20 cellular contexts compared by ENCODE assay signal in the genomic region with DNA sequence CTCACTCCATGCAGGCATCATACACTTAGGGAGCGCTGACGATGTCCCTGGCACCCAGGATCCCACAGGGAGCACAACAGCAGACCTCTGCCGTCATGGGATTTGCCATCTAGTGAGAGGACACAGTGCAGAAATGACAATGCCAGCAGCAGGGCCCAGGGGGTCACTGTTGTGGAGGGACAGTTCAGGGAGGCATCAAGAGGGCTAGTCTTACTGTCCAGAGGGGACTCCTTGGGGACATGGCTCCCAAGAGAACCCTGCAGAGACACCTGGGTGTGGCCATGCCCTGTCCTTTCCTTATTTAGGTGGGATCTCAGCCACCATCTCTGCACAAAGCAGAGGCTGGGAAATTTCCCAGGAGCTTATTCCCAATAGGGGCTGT.
"Had no signal": no experiment of that assay in that cellular context is flagged by ENCODE, and none has a peak within 500 bp of the region (broad histone marks: within the 10 kb centered on the region; RNA-seq: fewer than 3 reads in every experiment).

No MANE protein-coding gene starts in this region.

- H3K9me3 Mint-ChIP-seq: activated CD4-positive, alpha-beta memory T cell treated with anti-CD3 and anti-CD28 coated beads for 36 hours; activated naive CD8-positive, alpha-beta T cell treated with anti-CD3 and anti-CD28 coated beads for 36 hours; neural crest cell; stimulated activated naive CD8-positive, alpha-beta T cell treated with anti-CD3 and anti-CD28 coated beads, Interleukin-15, Interleukin-2, amounts not matched to agents 100 ng/mL and 50 ng/mL, for 24 hours had no signal

- ATAC-seq: T-helper 17 cell had no signal

- H3K4me1 ChIP-seq: prostate gland, thyroid gland had no signal

- H3K9me3 ChIP-seq: prostate gland, right atrium auricular region, thyroid gland had no signal

- DNase-seq: activated B cell treated with CpG ODN at 0.5 μM for 24 hours; activated CD4-positive, alpha-beta memory T cell treated with anti-CD3 and anti-CD28 coated beads for 36 hours; activated CD4-positive, alpha-beta T cell treated with anti-CD3 and anti-CD28 coated beads for 4 hours; activated naive CD4-positive, alpha-beta T cell treated with Interleukin-2 at 50 U/mL for 16 hours; activated naive CD8-positive, alpha-beta T cell treated with anti-CD3 and anti-CD28 coated beads for 36 hours; activated T-cell treated with anti-CD3 and anti-CD28 coated beads, Interleukin-2, amount 50 U/mL, for 48 hours; central memory CD4-positive, alpha-beta T cell; effector memory CD4-positive, alpha-beta T cell; foreskin melanocyte; glutamatergic neuron; hippocampal formation; naive thymus-derived CD4-positive, alpha-beta T cell; stimulated activated CD4-positive, alpha-beta T cell treated with anti-CD3 and anti-CD28 coated beads, Interleukin-1b, Interleukin-23, amount 100 ng/mL, for 48 hours; substantia nigra; T-helper 17 cell; thyroid gland had no signal

- H3K27ac ChIP-seq: right atrium auricular region, thyroid gland had no signal

- H3K4me3 Mint-ChIP-seq: activated B cell treated with CpG ODN at 0.5 μM for 24 hours; activated CD4-positive, alpha-beta memory T cell treated with anti-CD3 and anti-CD28 coated beads for 36 hours; activated naive CD8-positive, alpha-beta T cell treated with anti-CD3 and anti-CD28 coated beads for 36 hours; naive thymus-derived CD4-positive, alpha-beta T cell; neural crest cell; stimulated activated naive CD8-positive, alpha-beta T cell treated with anti-CD3 and anti-CD28 coated beads, Interleukin-15, Interleukin-2, amounts not matched to agents 100 ng/mL and 50 ng/mL, for 24 hours; T-helper 17 cell had no signal

- H3K27ac Mint-ChIP-seq: activated B cell treated with CpG ODN at 0.5 μM for 24 hours; activated CD4-positive, alpha-beta memory T cell treated with anti-CD3 and anti-CD28 coated beads for 36 hours; activated naive CD8-positive, alpha-beta T cell treated with anti-CD3 and anti-CD28 coated beads for 36 hours; naive thymus-derived CD4-positive, alpha-beta T cell; stimulated activated naive CD8-positive, alpha-beta T cell treated with anti-CD3 and anti-CD28 coated beads, Interleukin-15, Interleukin-2, amounts not matched to agents 100 ng/mL and 50 ng/mL, for 24 hours; T-helper 17 cell had no signal

- H3K27me3 ChIP-seq: right atrium auricular region, thyroid gland had no signal

- H3K4me3 ChIP-seq: prostate gland, right atrium auricular region, thyroid gland had no signal

- H3K36me3 Mint-ChIP-seq: activated CD4-positive, alpha-beta memory T cell treated with anti-CD3 and anti-CD28 coated beads for 36 hours; activated naive CD8-positive, alpha-beta T cell treated with anti-CD3 and anti-CD28 coated beads for 36 hours had no signal

- H3K36me3 ChIP-seq: thyroid gland had no signal

- H3K4me1 Mint-ChIP-seq: activated B cell treated with CpG ODN at 0.5 μM for 24 hours had no signal
